ENCODE assay signal across 12 cellular contexts in genomic region chr4:100100985-100101384, GRCh38.
DNase-seq lines count a peak whose midpoint lies in the region; ATAC-seq, FAIRE-seq and TF ChIP-seq lines count a peak whose summit lies in the region.
"Had no signal": no experiment of that assay in that cellular context is flagged by ENCODE, and none has a peak within 500 bp of the region (broad histone marks: within the 10 kb centered on the region; RNA-seq: fewer than 3 reads in every experiment).

No MANE protein-coding gene starts in this region.

- H3K27me3 ChIP-seq in HUES64 (ENCODE audit: insufficient read depth, low read length) (no peaks in the 10 kb centered on the region), right lobe of liver (no peaks in the 10 kb centered on the region), HepG2 (ENCODE audit: control insufficient read depth in 1 of 2, insufficient read depth in 2 of 2, low read length in 2 of 2) (no peaks in the 10 kb centered on the region; a peak in 2 of 5 replicates)

- TF ChIP-seq EP300 in HepG2 (IDR thresholded peaks at IDR 0.05; ENCODE audit: low read depth in 2 of 2, low read length in 2 of 2): no peak
- TF ChIP-seq EP300 in HepG2 (CRISPR knock-in tag; IDR thresholded peaks at IDR 0.05; ENCODE audit: borderline replicate concordance): no peak

- H3K36me3 ChIP-seq in HUES64 (ENCODE audit: insufficient read depth, low read length) (no peaks in the 10 kb centered on the region), right lobe of liver (no peaks in the 10 kb centered on the region), HepG2 (replicated peaks in 1 of 2; ENCODE audit: control insufficient read depth in 1 of 2, insufficient read depth in 2 of 2, low read length in 2 of 2) (no peaks in the 10 kb centered on the region)

- no peak for TF ChIP-seq POLR2A in right lobe of liver (IDR thresholded peaks at IDR 0.05)
- no peak for TF ChIP-seq POLR2A in HepG2 (IDR thresholded peaks at IDR 0.05; ENCODE audit: insufficient read depth in 1 of 2, low read depth in 2 of 2, low read length in 2 of 2)

- H3K4me3 ChIP-seq in HUES64 (ENCODE audit: low read length) (no peak overlapping the region), right lobe of liver (no peak overlapping the region), HepG2 (replicated peaks in 1 of 3; ENCODE audit: insufficient read depth in 1 of 3, low read depth in 2 of 3, low read length in 3 of 3) (no peak overlapping the region)

- H3K9ac ChIP-seq in HUES64 (ENCODE audit: low read depth, low read length) (no peak overlapping the region), HepG2 (ENCODE audit: insufficient read depth, low read depth, low read length) (no peak overlapping the region)

- BruUV-seq in HepG2 (replicated peaks; lab: Mats Ljungman, UMichigan): no TSS peak

- POLR2A ChIA-PET in HepG2 (lab: Yijun Ruan, JAX): no interaction called here

- no peak for TF ChIP-seq RAD21 in HepG2 (CRISPR knock-in tag; IDR thresholded peaks at IDR 0.05)

- no peak for FAIRE-seq in HepG2 (lab: Jason Lieb, UNC)

- H4K20me1 ChIP-seq in HepG2 (ENCODE audit: insufficient read depth, low read length): no peaks in the 10 kb centered on the region

- in situ Hi-C loops in HepG2 (cut with HindIII; ENCODE audit: extremely low pct_ligation_motif_present, low pct_unique_long_range_greater_than_20kb) (no loop called here), G401 (cut with HindIII; ENCODE audit: low sequenced_read_pairs) (no loop called here)

- ATAC-seq in GM18519 (IDR thresholded peaks at IDR 0.05; ENCODE audit: low FRiP score, unreplicated experiment) (peak; percentile 66), GM21526 (IDR thresholded peaks at IDR 0.05; ENCODE audit: low FRiP score, unreplicated experiment) (peak; percentile 63), right lobe of liver (no peak), HepG2 (no peak)

- H3K79me2 ChIP-seq in HepG2 (ENCODE audit: insufficient read depth, low read length): no peaks in the 10 kb centered on the region

- no peak overlapping the region for H3K4me2 ChIP-seq in HepG2 (ENCODE audit: low read depth, low read length)

- DNase-seq in islet precursor cell: peak; percentile 61
- no peak for DNase-seq in right lobe of liver
- DNase-seq in HepG2 (ENCODE audit: low spot score): no peak
- no peak for DNase-seq in activated CD4-positive, alpha-beta T cell treated with anti-CD3 and anti-CD28 coated beads, Interleukin-2, amount 50 U/mL, for 1 hour
- DNase-seq in G401 (ENCODE audit: low spot score): no peak
- DNase-seq: DMS 273 treated with DMSO at 0.1 percent for 48 hours, foreskin melanocyte, IMR-90, mammary epithelial cell had no signal

- CTCF ChIA-PET in HepG2 (lab: Yijun Ruan, JAX; ENCODE audit: low intra/inter-chr PET ratio, low total read pairs): no interaction called here

- intact Hi-C loops in right lobe of liver (cut with DNase I): no loop called here
- intact Hi-C loops in HepG2 (cut with micrococcal nuclease; ENCODE audit: unreplicated experiment): no loop called here

- 41% methylated on average over 3 of the region's 3 CpGs for WGBS in HUES64
- WGBS in right lobe of liver (ENCODE audit: insufficient coverage, low coverage, low lambda C conversion rate, missing lambda C conversion rate): 27% methylated on average over 3 of the region's 3 CpGs
- 0% methylated on average over 2 of the region's 3 CpGs for WGBS in HepG2 (ENCODE audit: low lambda C conversion rate)

- H3K4me1 ChIP-seq in HUES64 (ENCODE audit: insufficient read depth, low read length): peaks cover 26% of the 10 kb centered on the region; the same call in 1 of the 2 replicates
- H3K4me1 ChIP-seq in right lobe of liver: no peaks in the 10 kb centered on the region
- peaks cover 13% of the 10 kb centered on the region for H3K4me1 ChIP-seq in HepG2 (ENCODE audit: insufficient read depth, low read length)

- no peak overlapping the region for H2AFZ ChIP-seq in HepG2 (ENCODE audit: low read length)

- no peak for TF ChIP-seq CTCF in right lobe of liver (IDR thresholded peaks at IDR 0.05)
- no peak for TF ChIP-seq CTCF in HepG2 (CRISPR knock-in tag; IDR thresholded peaks at IDR 0.05)

- H3K27ac ChIP-seq in HUES64 (ENCODE audit: low read depth, low read length): peak overlapping the region; percentile 69
- H3K27ac ChIP-seq in right lobe of liver: no peak overlapping the region
- no peak overlapping the region for H3K27ac ChIP-seq in HepG2 (ENCODE audit: extremely low read length, insufficient read depth, low read length)

- H3K9me3 ChIP-seq in HUES64 (ENCODE audit: insufficient read depth, low read depth, low read length) (no peaks in the 10 kb centered on the region), right lobe of liver (no peaks in the 10 kb centered on the region), HepG2 (ENCODE audit: low read length) (no peaks in the 10 kb centered on the region)

TF ChIP-seq in HepG2, 621 proteins besides CTCF, POLR2A, EP300 and RAD21 (continues in another document):
- TF ChIP-seq HHEX (CRISPR knock-in tag; IDR thresholded peaks at IDR 0.05) (no peak), DNMT1 (CRISPR knock-in tag; IDR thresholded peaks at IDR 0.05) (no peak), ZBTB1 (CRISPR knock-in tag; IDR thresholded peaks at IDR 0.05; ENCODE audit: borderline replicate concordance) (no peak), MIXL1 (CRISPR knock-in tag; IDR thresholded peaks at IDR 0.05) (no peak), MYNN (CRISPR knock-in tag; IDR thresholded peaks at IDR 0.05; ENCODE audit: low read depth) (no peak), ZBTB4 (CRISPR knock-in tag; IDR thresholded peaks at IDR 0.05; ENCODE audit: borderline replicate concordance) (no peak), POLR2AphosphoS5 (IDR thresholded peaks at IDR 0.05; ENCODE audit: low read depth, low read length) (no peak), NKX3-1 (CRISPR knock-in tag; IDR thresholded peaks at IDR 0.05) (no peak), HDAC2 (CRISPR knock-in tag; IDR thresholded peaks at IDR 0.05) (no peak), NR2C2 (CRISPR knock-in tag; IDR thresholded peaks at IDR 0.05; ENCODE audit: borderline replicate concordance) (no peak), NCOA1 (CRISPR knock-in tag; IDR thresholded peaks at IDR 0.05) (no peak)
- TF ChIP-seq, protein P1, sequence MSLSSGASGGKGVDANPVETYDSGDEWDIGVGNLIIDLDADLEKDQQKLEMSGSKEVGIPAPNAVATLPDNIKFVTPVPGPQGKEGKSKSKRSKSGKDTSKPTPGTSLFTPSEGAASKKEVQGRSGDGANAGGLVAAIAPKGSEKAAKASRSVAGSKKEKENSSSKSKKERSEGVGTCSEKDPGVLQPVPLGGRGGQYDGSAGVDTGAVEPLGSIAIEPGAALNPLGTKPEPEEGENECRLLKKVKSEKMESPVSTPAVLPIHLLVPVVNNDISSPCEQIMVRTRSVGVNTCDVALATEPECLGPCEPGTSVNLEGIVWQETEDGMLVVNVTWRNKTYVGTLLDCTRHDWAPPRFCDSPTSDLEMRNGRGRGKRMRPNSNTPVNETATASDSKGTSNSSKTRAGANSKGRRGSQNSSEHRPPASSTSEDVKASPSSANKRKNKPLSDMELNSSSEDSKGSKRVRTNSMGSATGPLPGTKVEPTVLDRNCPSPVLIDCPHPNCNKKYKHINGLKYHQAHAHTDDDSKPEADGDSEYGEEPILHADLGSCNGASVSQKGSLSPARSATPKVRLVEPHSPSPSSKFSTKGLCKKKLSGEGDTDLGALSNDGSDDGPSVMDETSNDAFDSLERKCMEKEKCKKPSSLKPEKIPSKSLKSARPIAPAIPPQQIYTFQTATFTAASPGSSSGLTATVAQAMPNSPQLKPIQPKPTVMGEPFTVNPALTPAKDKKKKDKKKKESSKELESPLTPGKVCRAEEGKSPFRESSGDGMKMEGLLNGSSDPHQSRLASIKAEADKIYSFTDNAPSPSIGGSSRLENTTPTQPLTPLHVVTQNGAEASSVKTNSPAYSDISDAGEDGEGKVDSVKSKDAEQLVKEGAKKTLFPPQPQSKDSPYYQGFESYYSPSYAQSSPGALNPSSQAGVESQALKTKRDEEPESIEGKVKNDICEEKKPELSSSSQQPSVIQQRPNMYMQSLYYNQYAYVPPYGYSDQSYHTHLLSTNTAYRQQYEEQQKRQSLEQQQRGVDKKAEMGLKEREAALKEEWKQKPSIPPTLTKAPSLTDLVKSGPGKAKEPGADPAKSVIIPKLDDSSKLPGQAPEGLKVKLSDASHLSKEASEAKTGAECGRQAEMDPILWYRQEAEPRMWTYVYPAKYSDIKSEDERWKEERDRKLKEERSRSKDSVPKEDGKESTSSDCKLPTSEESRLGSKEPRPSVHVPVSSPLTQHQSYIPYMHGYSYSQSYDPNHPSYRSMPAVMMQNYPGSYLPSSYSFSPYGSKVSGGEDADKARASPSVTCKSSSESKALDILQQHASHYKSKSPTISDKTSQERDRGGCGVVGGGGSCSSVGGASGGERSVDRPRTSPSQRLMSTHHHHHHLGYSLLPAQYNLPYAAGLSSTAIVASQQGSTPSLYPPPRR (CRISPR knock-in tag; IDR thresholded peaks at IDR 0.05; ENCODE audit: borderline replicate concordance): no peak

Comparison
In these comparisons a context has a peak if more than half of its experiments do, and no peak if none do; other contexts are left out.
1. ATAC-seq: peak in GM18519 (single experiment) and GM21526 (single experiment); none in right lobe of liver (0 of 4) and HepG2 (single experiment).